ENCODE assay signal across 20 cellular contexts in genomic region chr12:121444842-121445202, GRCh38. TPM values are rescaled to one million over a fixed set of nuclear protein-coding genes. Genes with fewer than 3 reads are reported as not detected.
DNase-seq lines count a peak whose midpoint lies in the region; ATAC-seq and TF ChIP-seq lines count a peak whose summit lies in the region.
"Had no signal": no experiment of that assay in that cellular context is flagged by ENCODE, and none has a peak within 500 bp of the region (broad histone marks: within the 10 kb centered on the region; RNA-seq: fewer than 3 reads in every experiment).

No MANE protein-coding gene starts in this region.

- H3K9me3 ChIP-seq in mucosa of descending colon (no peaks in the 10 kb centered on the region), suprapubic skin (no peaks in the 10 kb centered on the region)
- H3K9me3 ChIP-seq: A549, esophagus muscularis mucosa, gastrocnemius medialis had no signal

- CTCF ChIA-PET in activated CD8-positive, alpha-beta T cell treated with anti-CD3 and anti-CD28 coated beads, Interleukin-2, amount 10 ng/mL, durations not matched to agents 7 days and 5 days (lab: Charles Lee): interaction anchor here (1.0 to 4.2 kb wide), 2 partner anchors 44 to 110 kb away, joined by 4 to 32 read pairs; partner anchors contain the start of gene RNF34
- CTCF ChIA-PET in activated CD8-positive, alpha-beta T cell treated with anti-CD3 and anti-CD28 coated beads for 36 hours (lab: Charles Lee): interaction anchor here (1.2 to 6.9 kb wide), 8 partner anchors 8 to 350 kb away, joined by 3 to 75 read pairs (median 6); no protein-coding TSS in a partner anchor

- H3K36me3 ChIP-seq in mucosa of descending colon (ENCODE audit: low read depth): no peaks in the 10 kb centered on the region
- H3K36me3 ChIP-seq in suprapubic skin: peaks cover 33% of the 10 kb centered on the region

- no peak for ATAC-seq in activated CD8-positive, alpha-beta T cell treated with anti-CD3 and anti-CD28 coated beads, Interleukin-2, amount 10 ng/mL, durations not matched to agents 7 days and 5 days
- no peak for ATAC-seq in activated CD8-positive, alpha-beta T cell treated with anti-CD3 and anti-CD28 coated beads for 36 hours
- ATAC-seq in mucosa of descending colon: peak; percentile 6
- ATAC-seq: A549, gastrocnemius medialis, SK-N-SH treated with all-trans-retinoic acid at 6 μM for 48 hours had no signal

- no peak for TF ChIP-seq EP300 in suprapubic skin (IDR thresholded peaks at IDR 0.05)

- peaks cover 1% of the 10 kb centered on the region for H3K4me1 Mint-ChIP-seq in activated CD8-positive, alpha-beta T cell treated with anti-CD3 and anti-CD28 coated beads, Interleukin-2, amount 10 ng/mL, durations not matched to agents 7 days and 5 days (ENCODE audit: low read depth)
- peaks cover 19% of the 10 kb centered on the region for H3K4me1 Mint-ChIP-seq in activated CD8-positive, alpha-beta T cell treated with anti-CD3 and anti-CD28 coated beads for 36 hours (ENCODE audit: low read depth)
- peaks cover 13% of the 10 kb centered on the region for H3K4me1 Mint-ChIP-seq in brain

- peaks cover 13% of the 10 kb centered on the region for H3K4me1 ChIP-seq in mucosa of descending colon (ENCODE audit: low read depth)
- H3K4me1 ChIP-seq in suprapubic skin: peaks cover 27% of the 10 kb centered on the region

- no peaks in the 10 kb centered on the region for H3K27me3 Mint-ChIP-seq in activated CD8-positive, alpha-beta T cell treated with anti-CD3 and anti-CD28 coated beads, Interleukin-2, amount 10 ng/mL, durations not matched to agents 7 days and 5 days (ENCODE audit: low read depth)
- no peaks in the 10 kb centered on the region for H3K27me3 Mint-ChIP-seq in activated CD8-positive, alpha-beta T cell treated with anti-CD3 and anti-CD28 coated beads for 36 hours
- no peaks in the 10 kb centered on the region for H3K27me3 Mint-ChIP-seq in brain
- H3K27me3 Mint-ChIP-seq: CD8-positive, alpha-beta memory T cell had no signal

- H3K9me3 Mint-ChIP-seq in activated CD8-positive, alpha-beta T cell treated with anti-CD3 and anti-CD28 coated beads, Interleukin-2, amount 10 ng/mL, durations not matched to agents 7 days and 5 days (ENCODE audit: insufficient read depth): no peaks in the 10 kb centered on the region
- H3K9me3 Mint-ChIP-seq in activated CD8-positive, alpha-beta T cell treated with anti-CD3 and anti-CD28 coated beads for 36 hours: no peaks in the 10 kb centered on the region
- no peaks in the 10 kb centered on the region for H3K9me3 Mint-ChIP-seq in brain
- H3K9me3 Mint-ChIP-seq: CD8-positive, alpha-beta memory T cell had no signal

- no peak for DNase-seq in activated CD8-positive, alpha-beta T cell treated with anti-CD3 and anti-CD28 coated beads, Interleukin-2, amount 10 ng/mL, durations not matched to agents 7 days and 5 days
- DNase-seq in activated CD8-positive, alpha-beta T cell treated with anti-CD3 and anti-CD28 coated beads for 36 hours: no peak
- DNase-seq in mucosa of descending colon: no peak
- no peak for DNase-seq in suprapubic skin (ENCODE audit: low spot score in 2 of 2)
- no peak for DNase-seq in NCI-H2029 treated with DMSO at 0.1 percent for 48 hours (lab: John Stamatoyannopoulos, UW)
- no peak for DNase-seq in OCI-M1 (lab: John Stamatoyannopoulos, UW)
- DNase-seq in T1000 (lab: John Stamatoyannopoulos, UW): no peak
- DNase-seq: activated CD4-positive, alpha-beta T cell treated with anti-CD3 and anti-CD28 coated beads, Interleukin-2, amount 50 U/mL, for 4 hours; activated CD8-positive, alpha-beta memory T cell treated with anti-CD3 and anti-CD28 coated beads, Interleukin-2, amount 50 U/mL, for 48 hours; brain microvascular endothelial cell; CD8-positive, alpha-beta memory T cell; effector memory CD4-positive, alpha-beta T cell; gastrocnemius medialis; NCI-H1048; NCI-H1930; NCI-H226 had no signal

- no peak overlapping the region for H3K4me3 Mint-ChIP-seq in activated CD8-positive, alpha-beta T cell treated with anti-CD3 and anti-CD28 coated beads, Interleukin-2, amount 10 ng/mL, durations not matched to agents 7 days and 5 days
- H3K4me3 Mint-ChIP-seq in activated CD8-positive, alpha-beta T cell treated with anti-CD3 and anti-CD28 coated beads for 36 hours: no peak overlapping the region
- no peak overlapping the region for H3K4me3 Mint-ChIP-seq in brain
- H3K4me3 Mint-ChIP-seq: CD8-positive, alpha-beta memory T cell had no signal

- peak overlapping the region; percentile 61 for H3K27ac ChIP-seq in suprapubic skin
- H3K27ac ChIP-seq: A549, brain microvascular endothelial cell, esophagus muscularis mucosa, gastrocnemius medialis had no signal

- POLR2A ChIA-PET in activated CD8-positive, alpha-beta T cell treated with anti-CD3 and anti-CD28 coated beads, Interleukin-2, amount 10 ng/mL, durations not matched to agents 7 days and 5 days (lab: Charles Lee): interaction anchor here (0.9 to 1.0 kb wide), 2 partner anchors 44 to 45 kb away, joined by 3 to 4 read pairs; partner anchors contain the start of gene RNF34
- POLR2A ChIA-PET in activated CD8-positive, alpha-beta T cell treated with anti-CD3 and anti-CD28 coated beads for 36 hours (lab: Charles Lee): interaction anchor here (1.2 to 1.3 kb wide), 2 partner anchors 9 to 12 kb away, joined by 4 to 6 read pairs; no protein-coding TSS in a partner anchor

- 87% methylated on average over 4 of the region's 4 CpGs for WGBS in suprapubic skin

- H3K4me3 ChIP-seq in mucosa of descending colon (no peak overlapping the region), suprapubic skin (no peak overlapping the region)
- H3K4me3 ChIP-seq: A549, esophagus muscularis mucosa, gastrocnemius medialis had no signal

- no peak for TF ChIP-seq POLR2A in suprapubic skin (IDR thresholded peaks at IDR 0.05)

- no peak for TF ChIP-seq CTCF in activated CD8-positive, alpha-beta T cell treated with anti-CD3 and anti-CD28 coated beads for 36 hours (IDR thresholded peaks at IDR 0.05)
- TF ChIP-seq CTCF in brain (conservative IDR thresholded peaks at IDR 0.05) (no peak), mucosa of descending colon (IDR thresholded peaks at IDR 0.05) (no peak), suprapubic skin (IDR thresholded peaks at IDR 0.05) (no peak)

- peak overlapping the region; percentile 43 for H3K27ac Mint-ChIP-seq in activated CD8-positive, alpha-beta T cell treated with anti-CD3 and anti-CD28 coated beads, Interleukin-2, amount 10 ng/mL, durations not matched to agents 7 days and 5 days
- H3K27ac Mint-ChIP-seq in activated CD8-positive, alpha-beta T cell treated with anti-CD3 and anti-CD28 coated beads for 36 hours: no peak overlapping the region
- H3K27ac Mint-ChIP-seq in brain: peak overlapping the region in 3 of 5 experiments; percentile 15 to 83 (median 64)

- H3K36me3 Mint-ChIP-seq in activated CD8-positive, alpha-beta T cell treated with anti-CD3 and anti-CD28 coated beads, Interleukin-2, amount 10 ng/mL, durations not matched to agents 7 days and 5 days (ENCODE audit: low read depth): peaks cover 41% of the 10 kb centered on the region
- H3K36me3 Mint-ChIP-seq in activated CD8-positive, alpha-beta T cell treated with anti-CD3 and anti-CD28 coated beads for 36 hours (ENCODE audit: low read depth): peaks cover 35% of the 10 kb centered on the region
- peaks cover 60% of the 10 kb centered on the region for H3K36me3 Mint-ChIP-seq in brain

- no peaks in the 10 kb centered on the region for H3K27me3 ChIP-seq in suprapubic skin
- H3K27me3 ChIP-seq: brain microvascular endothelial cell, esophagus muscularis mucosa, gastrocnemius medialis had no signal

- intact Hi-C loops in activated CD8-positive, alpha-beta T cell treated with anti-CD3 and anti-CD28 coated beads for 36 hours (cut with micrococcal nuclease): loop anchor here (10.0 kb wide), 1 partner anchor 110 kb away; no protein-coding TSS in a partner anchor
- intact Hi-C loops in mucosa of descending colon (cut with DNase I, micrococcal nuclease): loop anchor here (5.0 to 10.0 kb wide), 2 partner anchors 108 to 110 kb away; no protein-coding TSS in a partner anchor

RNA-seq across cellular contexts. Expression of gene RNF34, which starts 44.9 kb away (rescaled TPM):
- 10 to 100 TPM; 74.9 to 85.0 TPM for total RNA-seq in activated CD8-positive, alpha-beta T cell treated with anti-CD3 and anti-CD28 coated beads, Interleukin-2, amount 10 ng/mL, durations not matched to agents 7 days and 5 days
- total RNA-seq in activated CD8-positive, alpha-beta T cell treated with anti-CD3 and anti-CD28 coated beads for 36 hours: 10 to 100 TPM; 44.1 to 44.9 TPM
- polyA plus RNA-seq in brain (ENCODE audit: insufficient read depth, low read depth, low replicate concordance): 30.0 TPM
- total RNA-seq in mucosa of descending colon (10 to 100 TPM; 44.4 to 50.8 (median 46.8) TPM), suprapubic skin (10 to 100 TPM; 14.6 to 40.3 (median 30.4) TPM)
